1 cellular context compared by ENCODE assay signal in genomic region chr6:161238076-161238869, GRCh38.
TF ChIP-seq lines count a peak whose summit lies in the region.

No MANE protein-coding gene starts in this region.

TF ChIP-seq in HCT116, 20 proteins besides CTCF, POLR2A, EP300 and RAD21 (continued from another document):
- TF ChIP-seq, protein P1, sequence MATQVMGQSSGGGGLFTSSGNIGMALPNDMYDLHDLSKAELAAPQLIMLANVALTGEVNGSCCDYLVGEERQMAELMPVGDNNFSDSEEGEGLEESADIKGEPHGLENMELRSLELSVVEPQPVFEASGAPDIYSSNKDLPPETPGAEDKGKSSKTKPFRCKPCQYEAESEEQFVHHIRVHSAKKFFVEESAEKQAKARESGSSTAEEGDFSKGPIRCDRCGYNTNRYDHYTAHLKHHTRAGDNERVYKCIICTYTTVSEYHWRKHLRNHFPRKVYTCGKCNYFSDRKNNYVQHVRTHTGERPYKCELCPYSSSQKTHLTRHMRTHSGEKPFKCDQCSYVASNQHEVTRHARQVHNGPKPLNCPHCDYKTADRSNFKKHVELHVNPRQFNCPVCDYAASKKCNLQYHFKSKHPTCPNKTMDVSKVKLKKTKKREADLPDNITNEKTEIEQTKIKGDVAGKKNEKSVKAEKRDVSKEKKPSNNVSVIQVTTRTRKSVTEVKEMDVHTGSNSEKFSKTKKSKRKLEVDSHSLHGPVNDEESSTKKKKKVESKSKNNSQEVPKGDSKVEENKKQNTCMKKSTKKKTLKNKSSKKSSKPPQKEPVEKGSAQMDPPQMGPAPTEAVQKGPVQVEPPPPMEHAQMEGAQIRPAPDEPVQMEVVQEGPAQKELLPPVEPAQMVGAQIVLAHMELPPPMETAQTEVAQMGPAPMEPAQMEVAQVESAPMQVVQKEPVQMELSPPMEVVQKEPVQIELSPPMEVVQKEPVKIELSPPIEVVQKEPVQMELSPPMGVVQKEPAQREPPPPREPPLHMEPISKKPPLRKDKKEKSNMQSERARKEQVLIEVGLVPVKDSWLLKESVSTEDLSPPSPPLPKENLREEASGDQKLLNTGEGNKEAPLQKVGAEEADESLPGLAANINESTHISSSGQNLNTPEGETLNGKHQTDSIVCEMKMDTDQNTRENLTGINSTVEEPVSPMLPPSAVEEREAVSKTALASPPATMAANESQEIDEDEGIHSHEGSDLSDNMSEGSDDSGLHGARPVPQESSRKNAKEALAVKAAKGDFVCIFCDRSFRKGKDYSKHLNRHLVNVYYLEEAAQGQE (IDR thresholded peaks at IDR 0.05; ENCODE audit: low read depth), result no peak
- TF ChIP-seq EZH2 (IDR thresholded peaks at IDR 0.05) (no peak), JUND (IDR thresholded peaks at IDR 0.05) (no peak)
